In genomic region chr10:128125416-128125943, GRCh38 we compare ENCODE assay signal across 1 cellular context.
TF ChIP-seq lines count a peak whose summit lies in the region.

No MANE protein-coding gene starts in this region.

TF ChIP-seq in GM12878, 131 proteins besides CTCF, POLR2A, EP300 and RAD21 (continued from another document):
- TF ChIP-seq CHD2 (IDR thresholded peaks at IDR 0.05; ENCODE audit: borderline replicate concordance, low read depth, low read length) (no peak), E2F4 (IDR thresholded peaks at IDR 0.05; ENCODE audit: low read depth, low read length) (no peak)
TF ChIP-seq in GM12878: peak in this region for 0.
